ENCODE assay signal across 19 cellular contexts in genomic region chr16:79267781-79268180, GRCh38.
A peak's percentile ranks its signal among the peaks of the same experiment; 100 is the strongest.
DNase-seq lines count a peak whose midpoint lies in the region; ATAC-seq and TF ChIP-seq lines count a peak whose summit lies in the region.
"Had no signal": no experiment of that assay in that cellular context is flagged by ENCODE, and none has a peak within 500 bp of the region (broad histone marks: within the 10 kb centered on the region; RNA-seq: fewer than 3 reads in every experiment).

No MANE protein-coding gene starts in this region.

- no peak overlapping the region for H3K4me3 ChIP-seq in osteoblast (ENCODE audit: insufficient read depth, low read length)
- H3K4me3 ChIP-seq: breast epithelium, GM23248, PC-9, SJCRH30 had no signal

- peak overlapping the region; percentile 96 for H3K27ac Mint-ChIP-seq in activated T-cell treated with anti-CD3 and anti-CD28 coated beads, Interleukin-2, amount 50 U/mL, for 24 hours
- H3K27ac Mint-ChIP-seq in effector memory CD8-positive, alpha-beta T cell, result peak overlapping the region; percentile 87 to 88
- H3K27ac Mint-ChIP-seq: memory B cell had no signal

- H3K36me3 ChIP-seq in osteoblast (ENCODE audit: insufficient read depth, low read length), result no peaks in the 10 kb centered on the region
- H3K36me3 ChIP-seq: breast epithelium, SJCRH30 had no signal

- no peaks in the 10 kb centered on the region for H4K20me1 ChIP-seq in osteoblast (ENCODE audit: insufficient read depth, low read length)

- H3K79me2 ChIP-seq in osteoblast (ENCODE audit: insufficient read depth, low read length), result no peaks in the 10 kb centered on the region

- TF ChIP-seq CTCF in osteoblast (IDR thresholded peaks at IDR 0.05; ENCODE audit: extremely low read depth, low read depth, low read length), result no peak

- no peaks in the 10 kb centered on the region for H3K27me3 ChIP-seq in osteoblast (ENCODE audit: insufficient read depth, low read length)
- H3K27me3 ChIP-seq: breast epithelium, foreskin keratinocyte, SJCRH30 had no signal

- no peak overlapping the region for H2AFZ ChIP-seq in osteoblast (ENCODE audit: low read length)
- H2AFZ ChIP-seq: GM23248, PC-9 had no signal

- peaks cover 10% of the 10 kb centered on the region for H3K27me3 Mint-ChIP-seq in activated T-cell treated with anti-CD3 and anti-CD28 coated beads, Interleukin-2, amount 50 U/mL, for 24 hours
- no peaks in the 10 kb centered on the region for H3K27me3 Mint-ChIP-seq in effector memory CD8-positive, alpha-beta T cell

- no peaks in the 10 kb centered on the region for H3K9me3 ChIP-seq in osteoblast (ENCODE audit: low read depth, low read length)
- H3K9me3 ChIP-seq: breast epithelium, SJCRH30 had no signal

- H3K4me3 Mint-ChIP-seq in activated T-cell treated with anti-CD3 and anti-CD28 coated beads, Interleukin-2, amount 50 U/mL, for 24 hours, result peak overlapping the region; percentile 58
- peak overlapping the region; percentile 10 to 41 for H3K4me3 Mint-ChIP-seq in effector memory CD8-positive, alpha-beta T cell
- H3K4me3 Mint-ChIP-seq: memory B cell had no signal

- H3K9me3 Mint-ChIP-seq in activated T-cell treated with anti-CD3 and anti-CD28 coated beads, Interleukin-2, amount 50 U/mL, for 24 hours, result peaks cover 8% of the 10 kb centered on the region
- no peaks in the 10 kb centered on the region for H3K9me3 Mint-ChIP-seq in effector memory CD8-positive, alpha-beta T cell
- H3K9me3 Mint-ChIP-seq: memory B cell had no signal

- DNase-seq in activated T-cell treated with anti-CD3 and anti-CD28 coated beads, Interleukin-2, amount 50 U/mL, for 24 hours, result peak; percentile 68
- DNase-seq in activated T-cell treated with anti-CD3 and anti-CD28 coated beads for 4 hours, result no peak
- DNase-seq in activated CD4-positive, alpha-beta T cell treated with anti-CD3 and anti-CD28 coated beads, Interleukin-2, amount 50 U/mL, for 4 hours, result peak; percentile 36 to 46
- no peak for DNase-seq in effector memory CD8-positive, alpha-beta T cell
- DNase-seq in stimulated activated CD8-positive, alpha-beta memory T cell treated with anti-CD3 and anti-CD28 coated beads, Interleukin-2, amount 100 ng/mL, for 48 hours (ENCODE audit: low read depth in 2 of 2), result peak; percentile 39 to 68
- DNase-seq in osteoblast (ENCODE audit: insufficient read length, low spot score, missing footprints), result no peak
- no peak for DNase-seq in hepatic stellate cell (ENCODE audit: low spot score)
- DNase-seq in NCI-H2029 treated with DMSO at 0.1 percent for 48 hours (lab: John Stamatoyannopoulos, UW), result no peak
- DNase-seq: ACHN; foreskin keratinocyte; GM23248; naive thymus-derived CD8-positive, alpha-beta T cell; NCI-H1417 treated with DMSO at 0.1 percent for 48 hours; NCI-H774; PC-9; posterior cingulate gyrus; SJCRH30 had no signal

- H3K4me1 ChIP-seq in osteoblast (ENCODE audit: insufficient read depth, low read length), result no peaks in the 10 kb centered on the region
- H3K4me1 ChIP-seq: breast epithelium, foreskin keratinocyte, SJCRH30 had no signal

- no peaks in the 10 kb centered on the region for H3K36me3 Mint-ChIP-seq in activated T-cell treated with anti-CD3 and anti-CD28 coated beads, Interleukin-2, amount 50 U/mL, for 24 hours (ENCODE audit: low read depth)
- peaks cover 9% of the 10 kb centered on the region for H3K36me3 Mint-ChIP-seq in effector memory CD8-positive, alpha-beta T cell (ENCODE audit: insufficient read depth)
- H3K36me3 Mint-ChIP-seq: memory B cell had no signal

- H3K4me2 ChIP-seq in osteoblast (ENCODE audit: insufficient read depth, low read length), result no peak overlapping the region
- H3K4me2 ChIP-seq: PC-9 had no signal

- peaks cover 96% of the 10 kb centered on the region for H3K4me1 Mint-ChIP-seq in activated T-cell treated with anti-CD3 and anti-CD28 coated beads, Interleukin-2, amount 50 U/mL, for 24 hours (ENCODE audit: low read depth)
- peaks cover 56 to 59% of the 10 kb centered on the region in 2 donors for H3K4me1 Mint-ChIP-seq in effector memory CD8-positive, alpha-beta T cell (ENCODE audit: low read depth in 2 of 2)

- ATAC-seq in effector memory CD8-positive, alpha-beta T cell (replicated peaks), result no peak
- ATAC-seq: foreskin keratinocyte; naive thymus-derived CD8-positive, alpha-beta T cell had no signal

- H3K27ac ChIP-seq in osteoblast (ENCODE audit: low read depth, low read length), result no peak overlapping the region
- H3K27ac ChIP-seq: breast epithelium, foreskin keratinocyte, GM23248, PC-9, SJCRH30 had no signal

Comparison
In these comparisons a context has a peak if more than half of its experiments do, and no peak if none do; other contexts are left out.
1. DNase-seq: peak in activated T-cell treated with anti-CD3 and anti-CD28 coated beads, Interleukin-2, amount 50 U/mL, for 24 hours (single experiment), activated CD4-positive, alpha-beta T cell treated with anti-CD3 and anti-CD28 coated beads, Interleukin-2, amount 50 U/mL, for 4 hours (2 of 2) and stimulated activated CD8-positive, alpha-beta memory T cell treated with anti-CD3 and anti-CD28 coated beads, Interleukin-2, amount 100 ng/mL, for 48 hours (2 of 2); none in activated T-cell treated with anti-CD3 and anti-CD28 coated beads for 4 hours (single experiment), effector memory CD8-positive, alpha-beta T cell (0 of 3), osteoblast (single experiment), hepatic stellate cell (single experiment) and NCI-H2029 treated with DMSO at 0.1 percent for 48 hours (single experiment).